Comparison of ENCODE assay signal across 23 cellular contexts in the genomic region with DNA sequence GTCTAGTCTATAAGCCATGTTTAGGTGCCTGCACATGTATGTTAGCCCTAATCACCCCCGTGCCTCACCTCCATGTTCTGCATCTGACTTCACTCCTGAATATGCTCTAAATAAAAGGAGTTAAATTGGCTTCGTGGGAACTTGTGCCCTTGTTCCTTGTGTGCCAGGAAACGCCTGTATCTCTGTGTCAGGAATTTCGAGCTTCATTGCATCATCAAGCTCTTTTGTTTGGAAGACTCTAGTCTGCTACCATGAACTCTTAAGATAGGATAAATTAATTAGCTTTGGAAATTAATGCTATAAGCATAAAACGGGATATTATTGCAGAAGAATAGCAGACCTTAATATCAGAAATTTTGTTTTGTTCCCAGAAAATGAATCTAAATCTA.
"Had no signal": no experiment of that assay in that cellular context is flagged by ENCODE, and none has a peak within 500 bp of the region (broad histone marks: within the 10 kb centered on the region; RNA-seq: fewer than 3 reads in every experiment).

No MANE protein-coding gene starts in this region.

- H3K4me3 Mint-ChIP-seq: activated naive CD8-positive, alpha-beta T cell; activated T-cell treated with anti-CD3 and anti-CD28 coated beads, Interleukin-2, amount 50 U/mL, for 4 hours; central memory CD8-positive, alpha-beta T cell; effector memory CD8-positive, alpha-beta T cell; immature natural killer cell; natural killer cell; stimulated activated naive CD8-positive, alpha-beta T cell treated with anti-CD3 and anti-CD28 coated beads, Interleukin-15, Interleukin-2, amounts not matched to agents 100 ng/mL and 50 ng/mL, for 24 hours had no signal

- H3K27me3 Mint-ChIP-seq: activated naive CD8-positive, alpha-beta T cell; central memory CD8-positive, alpha-beta T cell; effector memory CD8-positive, alpha-beta T cell; stimulated activated naive CD8-positive, alpha-beta T cell treated with anti-CD3 and anti-CD28 coated beads, Interleukin-15, Interleukin-2, amounts not matched to agents 100 ng/mL and 50 ng/mL, for 24 hours had no signal

- ATAC-seq: activated T-cell treated with anti-CD3 and anti-CD28 coated beads, Interleukin-2, amount 50 U/mL, for 4 hours; effector memory CD8-positive, alpha-beta T cell; natural killer cell had no signal

- H3K9me3 Mint-ChIP-seq: activated T-cell treated with anti-CD3 and anti-CD28 coated beads, Interleukin-2, amount 50 U/mL, for 4 hours; activated T-helper 2 cell treated with anti-CD3 and anti-CD28 coated beads, Interferon-gamma antibody, Interleukin-2, Interleukin-4, amounts not matched to agents 10 μg/mL and 5 μg/mL and 100 μg/mL, durations not matched to agents 14 hours and 24 hours and 36 hours; natural killer cell; stimulated activated naive CD8-positive, alpha-beta T cell treated with anti-CD3 and anti-CD28 coated beads, Interleukin-15, Interleukin-2, amounts not matched to agents 100 ng/mL and 50 ng/mL, for 24 hours had no signal

- DNase-seq: activated CD4-positive, alpha-beta T cell treated with anti-CD3 and anti-CD28 coated beads, Interleukin-2, amount 50 U/mL, for 4 hours; activated CD8-positive, alpha-beta memory T cell treated with anti-CD3 and anti-CD28 coated beads, Interleukin-2, amount 50 U/mL, for 48 hours; activated naive CD4-positive, alpha-beta T cell; activated T-cell treated with anti-CD3 and anti-CD28 coated beads, Interleukin-2, amount 50 U/mL, for 4 hours; adrenal gland; effector memory CD8-positive, alpha-beta T cell; esophagus squamous epithelium; immature natural killer cell; kidney glomerular epithelial cell; left ventricle myocardium inferior; midbrain; natural killer cell; stimulated activated CD4-positive, alpha-beta T cell treated with anti-CD3 and anti-CD28 coated beads, Interleukin-12 subunit alpha, Interleukin-12 subunit beta, amount 100 ng/mL, for 4 hours; stimulated activated CD4-positive, alpha-beta T cell treated with anti-CD3 and anti-CD28 coated beads, Interleukin-4, amount 100 ng/mL, for 4 hours; T-helper 1 cell; transverse colon had no signal

- H3K27ac Mint-ChIP-seq: activated naive CD8-positive, alpha-beta T cell; activated T-helper 2 cell treated with anti-CD3 and anti-CD28 coated beads, Interferon-gamma antibody, Interleukin-2, Interleukin-4, amounts not matched to agents 10 μg/mL and 5 μg/mL and 100 μg/mL, durations not matched to agents 14 hours and 24 hours and 36 hours; effector memory CD8-positive, alpha-beta T cell; immature natural killer cell; natural killer cell; progenitor cell of endocrine pancreas; stimulated activated naive CD8-positive, alpha-beta T cell treated with anti-CD3 and anti-CD28 coated beads, Interleukin-15, Interleukin-2, amounts not matched to agents 100 ng/mL and 50 ng/mL, for 24 hours had no signal

- H3K9me3 ChIP-seq: adrenal gland, breast epithelium, esophagus squamous epithelium, left ventricle myocardium inferior, right atrium auricular region, transverse colon had no signal

- H3K36me3 Mint-ChIP-seq: activated naive CD8-positive, alpha-beta T cell; immature natural killer cell; natural killer cell had no signal

- H3K36me3 ChIP-seq: adrenal gland, breast epithelium, esophagus squamous epithelium, left ventricle myocardium inferior, right atrium auricular region, transverse colon had no signal

- H3K4me1 Mint-ChIP-seq: central memory CD8-positive, alpha-beta T cell; immature natural killer cell; natural killer cell had no signal

- H3K4me1 ChIP-seq: adrenal gland, breast epithelium, esophagus squamous epithelium, left ventricle myocardium inferior, right atrium auricular region, transverse colon had no signal

- H3K27me3 ChIP-seq: adrenal gland, breast epithelium, esophagus squamous epithelium, right atrium auricular region, transverse colon had no signal

- H3K27ac ChIP-seq: adrenal gland, breast epithelium, esophagus squamous epithelium, left ventricle myocardium inferior, right atrium auricular region, transverse colon had no signal

- H3K4me3 ChIP-seq: adrenal gland, breast epithelium, esophagus squamous epithelium, left ventricle myocardium inferior, right atrium auricular region, transverse colon had no signal
